1 cellular context compared by ENCODE assay signal in genomic region chr1:8742022-8742924, GRCh38.
TF ChIP-seq lines count a peak whose summit lies in the region.

No MANE protein-coding gene starts in this region.

TF ChIP-seq in HepG2, 621 proteins besides CTCF, POLR2A, EP300 and RAD21 (continued from another document and continues in another):
- TF ChIP-seq, protein P1, sequence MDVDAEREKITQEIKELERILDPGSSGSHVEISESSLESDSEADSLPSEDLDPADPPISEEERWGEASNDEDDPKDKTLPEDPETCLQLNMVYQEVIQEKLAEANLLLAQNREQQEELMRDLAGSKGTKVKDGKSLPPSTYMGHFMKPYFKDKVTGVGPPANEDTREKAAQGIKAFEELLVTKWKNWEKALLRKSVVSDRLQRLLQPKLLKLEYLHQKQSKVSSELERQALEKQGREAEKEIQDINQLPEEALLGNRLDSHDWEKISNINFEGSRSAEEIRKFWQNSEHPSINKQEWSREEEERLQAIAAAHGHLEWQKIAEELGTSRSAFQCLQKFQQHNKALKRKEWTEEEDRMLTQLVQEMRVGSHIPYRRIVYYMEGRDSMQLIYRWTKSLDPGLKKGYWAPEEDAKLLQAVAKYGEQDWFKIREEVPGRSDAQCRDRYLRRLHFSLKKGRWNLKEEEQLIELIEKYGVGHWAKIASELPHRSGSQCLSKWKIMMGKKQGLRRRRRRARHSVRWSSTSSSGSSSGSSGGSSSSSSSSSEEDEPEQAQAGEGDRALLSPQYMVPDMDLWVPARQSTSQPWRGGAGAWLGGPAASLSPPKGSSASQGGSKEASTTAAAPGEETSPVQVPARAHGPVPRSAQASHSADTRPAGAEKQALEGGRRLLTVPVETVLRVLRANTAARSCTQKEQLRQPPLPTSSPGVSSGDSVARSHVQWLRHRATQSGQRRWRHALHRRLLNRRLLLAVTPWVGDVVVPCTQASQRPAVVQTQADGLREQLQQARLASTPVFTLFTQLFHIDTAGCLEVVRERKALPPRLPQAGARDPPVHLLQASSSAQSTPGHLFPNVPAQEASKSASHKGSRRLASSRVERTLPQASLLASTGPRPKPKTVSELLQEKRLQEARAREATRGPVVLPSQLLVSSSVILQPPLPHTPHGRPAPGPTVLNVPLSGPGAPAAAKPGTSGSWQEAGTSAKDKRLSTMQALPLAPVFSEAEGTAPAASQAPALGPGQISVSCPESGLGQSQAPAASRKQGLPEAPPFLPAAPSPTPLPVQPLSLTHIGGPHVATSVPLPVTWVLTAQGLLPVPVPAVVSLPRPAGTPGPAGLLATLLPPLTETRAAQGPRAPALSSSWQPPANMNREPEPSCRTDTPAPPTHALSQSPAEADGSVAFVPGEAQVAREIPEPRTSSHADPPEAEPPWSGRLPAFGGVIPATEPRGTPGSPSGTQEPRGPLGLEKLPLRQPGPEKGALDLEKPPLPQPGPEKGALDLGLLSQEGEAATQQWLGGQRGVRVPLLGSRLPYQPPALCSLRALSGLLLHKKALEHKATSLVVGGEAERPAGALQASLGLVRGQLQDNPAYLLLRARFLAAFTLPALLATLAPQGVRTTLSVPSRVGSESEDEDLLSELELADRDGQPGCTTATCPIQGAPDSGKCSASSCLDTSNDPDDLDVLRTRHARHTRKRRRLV (CRISPR knock-in tag; IDR thresholded peaks at IDR 0.05) = no peak
- TF ChIP-seq ZNF10 (CRISPR knock-in tag; IDR thresholded peaks at IDR 0.05; ENCODE audit: borderline replicate concordance, low read depth) (no peak), SMAD1 (CRISPR knock-in tag; IDR thresholded peaks at IDR 0.05; ENCODE audit: borderline replicate concordance, low read depth) (no peak), ELF3 (CRISPR knock-in tag; IDR thresholded peaks at IDR 0.05) (peak; percentile 97), ZNF773 (CRISPR knock-in tag; IDR thresholded peaks at IDR 0.05; ENCODE audit: borderline replicate concordance) (no peak), ZBTB7B (CRISPR knock-in tag; IDR thresholded peaks at IDR 0.05) (peak; percentile 81), NFIB (CRISPR knock-in tag; IDR thresholded peaks at IDR 0.05; ENCODE audit: borderline replicate concordance) (no peak), PRPF4 (IDR thresholded peaks at IDR 0.05; ENCODE audit: low read depth, low read length, poor library complexity, severe bottlenecking) (no peak), CAMTA2 (CRISPR knock-in tag; IDR thresholded peaks at IDR 0.05; ENCODE audit: borderline replicate concordance) (no peak), FIP1L1 (IDR thresholded peaks at IDR 0.05; ENCODE audit: borderline replicate concordance, insufficient read depth, low read depth, low read length) (no peak), GLI4 (CRISPR knock-in tag; IDR thresholded peaks at IDR 0.05; ENCODE audit: borderline replicate concordance) (no peak), CBX2 (IDR thresholded peaks at IDR 0.05; ENCODE audit: low read depth, low read length) (no peak), CBX2 (CRISPR knock-in tag; IDR thresholded peaks at IDR 0.05; ENCODE audit: low read depth) (no peak), TCF7 (IDR thresholded peaks at IDR 0.05; ENCODE audit: low read depth) (peak; percentile 97), DNMT1 (CRISPR knock-in tag; IDR thresholded peaks at IDR 0.05) (no peak), SP5 (CRISPR knock-in tag; IDR thresholded peaks at IDR 0.05; ENCODE audit: borderline replicate concordance, low read depth) (peak; percentile 66), ZNF503 (CRISPR knock-in tag; IDR thresholded peaks at IDR 0.05) (peak; percentile 100), ZNF646 (CRISPR knock-in tag; IDR thresholded peaks at IDR 0.05) (0 out of 2 replicates have a peak, but pooled peaks have one; percentile 12), ZKSCAN5 (CRISPR knock-in tag; IDR thresholded peaks at IDR 0.05) (no peak), ZSCAN21 (CRISPR knock-in tag; IDR thresholded peaks at IDR 0.05; ENCODE audit: borderline replicate concordance) (peak; percentile 76; the same call in 1 of the 2 replicates), KMT2B (CRISPR knock-in tag; IDR thresholded peaks at IDR 0.05) (peak; percentile 78), ZNF83 (CRISPR knock-in tag; IDR thresholded peaks at IDR 0.05; ENCODE audit: borderline replicate concordance) (no peak), KDM2A (CRISPR knock-in tag; IDR thresholded peaks at IDR 0.05; ENCODE audit: borderline replicate concordance, low read depth) (0 out of 2 replicates have a peak, but pooled peaks have one; percentile 29), SRSF1 (optimal IDR thresholded peaks at IDR 0.05; ENCODE audit: low read depth, low read length) (no peak), ZNF337 (CRISPR knock-in tag; IDR thresholded peaks at IDR 0.05; ENCODE audit: borderline replicate concordance, low read depth) (no peak), ZC3H4 (CRISPR knock-in tag; IDR thresholded peaks at IDR 0.05; ENCODE audit: borderline replicate concordance) (no peak)
- TF ChIP-seq, protein P2, sequence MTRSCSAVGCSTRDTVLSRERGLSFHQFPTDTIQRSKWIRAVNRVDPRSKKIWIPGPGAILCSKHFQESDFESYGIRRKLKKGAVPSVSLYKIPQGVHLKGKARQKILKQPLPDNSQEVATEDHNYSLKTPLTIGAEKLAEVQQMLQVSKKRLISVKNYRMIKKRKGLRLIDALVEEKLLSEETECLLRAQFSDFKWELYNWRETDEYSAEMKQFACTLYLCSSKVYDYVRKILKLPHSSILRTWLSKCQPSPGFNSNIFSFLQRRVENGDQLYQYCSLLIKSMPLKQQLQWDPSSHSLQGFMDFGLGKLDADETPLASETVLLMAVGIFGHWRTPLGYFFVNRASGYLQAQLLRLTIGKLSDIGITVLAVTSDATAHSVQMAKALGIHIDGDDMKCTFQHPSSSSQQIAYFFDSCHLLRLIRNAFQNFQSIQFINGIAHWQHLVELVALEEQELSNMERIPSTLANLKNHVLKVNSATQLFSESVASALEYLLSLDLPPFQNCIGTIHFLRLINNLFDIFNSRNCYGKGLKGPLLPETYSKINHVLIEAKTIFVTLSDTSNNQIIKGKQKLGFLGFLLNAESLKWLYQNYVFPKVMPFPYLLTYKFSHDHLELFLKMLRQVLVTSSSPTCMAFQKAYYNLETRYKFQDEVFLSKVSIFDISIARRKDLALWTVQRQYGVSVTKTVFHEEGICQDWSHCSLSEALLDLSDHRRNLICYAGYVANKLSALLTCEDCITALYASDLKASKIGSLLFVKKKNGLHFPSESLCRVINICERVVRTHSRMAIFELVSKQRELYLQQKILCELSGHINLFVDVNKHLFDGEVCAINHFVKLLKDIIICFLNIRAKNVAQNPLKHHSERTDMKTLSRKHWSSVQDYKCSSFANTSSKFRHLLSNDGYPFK (CRISPR knock-in tag; IDR thresholded peaks at IDR 0.05; ENCODE audit: borderline replicate concordance) = no peak
- TF ChIP-seq, protein P3, sequence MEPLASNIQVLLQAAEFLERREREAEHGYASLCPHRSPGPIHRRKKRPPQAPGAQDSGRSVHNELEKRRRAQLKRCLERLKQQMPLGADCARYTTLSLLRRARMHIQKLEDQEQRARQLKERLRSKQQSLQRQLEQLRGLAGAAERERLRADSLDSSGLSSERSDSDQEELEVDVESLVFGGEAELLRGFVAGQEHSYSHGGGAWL (CRISPR knock-in tag; IDR thresholded peaks at IDR 0.05) = no peak
- TF ChIP-seq, protein P4, sequence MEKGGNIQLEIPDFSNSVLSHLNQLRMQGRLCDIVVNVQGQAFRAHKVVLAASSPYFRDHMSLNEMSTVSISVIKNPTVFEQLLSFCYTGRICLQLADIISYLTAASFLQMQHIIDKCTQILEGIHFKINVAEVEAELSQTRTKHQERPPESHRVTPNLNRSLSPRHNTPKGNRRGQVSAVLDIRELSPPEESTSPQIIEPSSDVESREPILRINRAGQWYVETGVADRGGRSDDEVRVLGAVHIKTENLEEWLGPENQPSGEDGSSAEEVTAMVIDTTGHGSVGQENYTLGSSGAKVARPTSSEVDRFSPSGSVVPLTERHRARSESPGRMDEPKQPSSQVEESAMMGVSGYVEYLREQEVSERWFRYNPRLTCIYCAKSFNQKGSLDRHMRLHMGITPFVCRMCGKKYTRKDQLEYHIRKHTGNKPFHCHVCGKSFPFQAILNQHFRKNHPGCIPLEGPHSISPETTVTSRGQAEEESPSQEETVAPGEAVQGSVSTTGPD (CRISPR knock-in tag; IDR thresholded peaks at IDR 0.05) = peak; percentile 97
- TF ChIP-seq, protein P5, sequence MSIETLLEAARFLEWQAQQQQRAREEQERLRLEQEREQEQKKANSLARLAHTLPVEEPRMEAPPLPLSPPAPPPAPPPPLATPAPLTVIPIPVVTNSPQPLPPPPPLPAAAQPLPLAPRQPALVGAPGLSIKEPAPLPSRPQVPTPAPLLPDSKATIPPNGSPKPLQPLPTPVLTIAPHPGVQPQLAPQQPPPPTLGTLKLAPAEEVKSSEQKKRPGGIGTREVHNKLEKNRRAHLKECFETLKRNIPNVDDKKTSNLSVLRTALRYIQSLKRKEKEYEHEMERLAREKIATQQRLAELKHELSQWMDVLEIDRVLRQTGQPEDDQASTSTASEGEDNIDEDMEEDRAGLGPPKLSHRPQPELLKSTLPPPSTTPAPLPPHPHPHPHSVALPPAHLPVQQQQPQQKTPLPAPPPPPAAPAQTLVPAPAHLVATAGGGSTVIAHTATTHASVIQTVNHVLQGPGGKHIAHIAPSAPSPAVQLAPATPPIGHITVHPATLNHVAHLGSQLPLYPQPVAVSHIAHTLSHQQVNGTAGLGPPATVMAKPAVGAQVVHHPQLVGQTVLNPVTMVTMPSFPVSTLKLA (IDR thresholded peaks at IDR 0.05) = peak; percentile 63; the same call in 1 of the 2 replicates
- TF ChIP-seq, protein P6, sequence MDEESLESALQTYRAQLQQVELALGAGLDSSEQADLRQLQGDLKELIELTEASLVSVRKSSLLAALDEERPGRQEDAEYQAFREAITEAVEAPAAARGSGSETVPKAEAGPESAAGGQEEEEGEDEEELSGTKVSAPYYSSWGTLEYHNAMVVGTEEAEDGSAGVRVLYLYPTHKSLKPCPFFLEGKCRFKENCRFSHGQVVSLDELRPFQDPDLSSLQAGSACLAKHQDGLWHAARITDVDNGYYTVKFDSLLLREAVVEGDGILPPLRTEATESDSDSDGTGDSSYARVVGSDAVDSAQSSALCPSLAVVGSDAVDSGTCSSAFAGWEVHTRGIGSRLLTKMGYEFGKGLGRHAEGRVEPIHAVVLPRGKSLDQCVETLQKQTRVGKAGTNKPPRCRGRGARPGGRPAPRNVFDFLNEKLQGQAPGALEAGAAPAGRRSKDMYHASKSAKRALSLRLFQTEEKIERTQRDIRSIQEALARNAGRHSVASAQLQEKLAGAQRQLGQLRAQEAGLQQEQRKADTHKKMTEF (CRISPR knock-in tag; IDR thresholded peaks at IDR 0.05) = peak; percentile 100
- TF ChIP-seq, protein P7, sequence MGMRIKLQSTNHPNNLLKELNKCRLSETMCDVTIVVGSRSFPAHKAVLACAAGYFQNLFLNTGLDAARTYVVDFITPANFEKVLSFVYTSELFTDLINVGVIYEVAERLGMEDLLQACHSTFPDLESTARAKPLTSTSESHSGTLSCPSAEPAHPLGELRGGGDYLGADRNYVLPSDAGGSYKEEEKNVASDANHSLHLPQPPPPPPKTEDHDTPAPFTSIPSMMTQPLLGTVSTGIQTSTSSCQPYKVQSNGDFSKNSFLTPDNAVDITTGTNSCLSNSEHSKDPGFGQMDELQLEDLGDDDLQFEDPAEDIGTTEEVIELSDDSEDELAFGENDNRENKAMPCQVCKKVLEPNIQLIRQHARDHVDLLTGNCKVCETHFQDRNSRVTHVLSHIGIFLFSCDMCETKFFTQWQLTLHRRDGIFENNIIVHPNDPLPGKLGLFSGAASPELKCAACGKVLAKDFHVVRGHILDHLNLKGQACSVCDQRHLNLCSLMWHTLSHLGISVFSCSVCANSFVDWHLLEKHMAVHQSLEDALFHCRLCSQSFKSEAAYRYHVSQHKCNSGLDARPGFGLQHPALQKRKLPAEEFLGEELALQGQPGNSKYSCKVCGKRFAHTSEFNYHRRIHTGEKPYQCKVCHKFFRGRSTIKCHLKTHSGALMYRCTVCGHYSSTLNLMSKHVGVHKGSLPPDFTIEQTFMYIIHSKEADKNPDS (CRISPR knock-in tag; IDR thresholded peaks at IDR 0.05) = peak; percentile 93
